ENCODE assay signal across 19 cellular contexts in the genomic region with DNA sequence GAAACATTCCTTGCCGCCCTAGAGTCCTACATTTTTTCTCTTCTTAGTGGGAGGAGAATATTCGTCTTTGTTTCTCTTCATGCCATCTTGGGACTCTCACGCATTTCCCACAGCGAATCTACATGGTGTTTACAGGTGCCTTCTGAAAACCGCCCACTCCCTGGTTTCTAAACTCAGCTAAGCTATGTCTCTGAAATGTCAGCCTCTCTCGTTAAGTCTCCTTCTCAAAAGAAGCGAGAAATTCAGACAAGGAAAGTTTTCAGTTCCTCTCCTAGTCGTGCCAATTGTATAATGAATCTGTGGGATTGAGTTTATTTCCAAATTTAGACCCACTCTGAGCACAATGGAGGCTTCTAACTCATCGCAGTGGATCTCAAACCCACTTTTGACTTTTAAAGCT.
"Had no signal": no experiment of that assay in that cellular context is flagged by ENCODE, and none has a peak within 500 bp of the region (broad histone marks: within the 10 kb centered on the region; RNA-seq: fewer than 3 reads in every experiment).

No MANE protein-coding gene starts in this region.

- DNase-seq: activated CD4-positive, alpha-beta T cell treated with anti-CD3 and anti-CD28 coated beads, Interleukin-2, amount 50 U/mL, for 1 hour; activated naive CD4-positive, alpha-beta T cell; activated naive CD8-positive, alpha-beta T cell treated with anti-CD3 and anti-CD28 coated beads, Interleukin-2, amount 10 ng/mL, durations not matched to agents 7 days and 5 days; activated T-cell treated with anti-CD3 and anti-CD28 coated beads for 4 hours; cerebellar nuclear complex; effector memory CD8-positive, alpha-beta T cell; foreskin keratinocyte; glutamatergic neuron; hypothalamus; kidney glomerular epithelial cell; mesendoderm; nephron progenitor cell; sigmoid colon; spleen; stomach; upper lobe of right lung had no signal

- H3K27ac ChIP-seq: foreskin keratinocyte, prostate gland, sigmoid colon, spleen, stomach, thoracic aorta, upper lobe of right lung had no signal

- H3K4me1 ChIP-seq: foreskin keratinocyte, prostate gland, sigmoid colon, spleen, stomach, upper lobe of right lung had no signal

- H3K9me3 ChIP-seq: prostate gland, sigmoid colon, spleen, stomach, thoracic aorta, upper lobe of right lung had no signal

- H3K36me3 ChIP-seq: prostate gland, sigmoid colon, spleen, stomach, thoracic aorta, upper lobe of right lung had no signal

- ATAC-seq: activated CD4-positive, CD25-positive, alpha-beta regulatory T cell treated with anti-CD3 and anti-CD28 coated beads, Interleukin-2, amount 50 U/mL, for 24 hours; effector memory CD8-positive, alpha-beta T cell; foreskin keratinocyte; upper lobe of right lung had no signal

- H3K27me3 ChIP-seq: sigmoid colon, upper lobe of right lung had no signal

- H3K4me3 ChIP-seq: prostate gland, sigmoid colon, spleen, stomach, thoracic aorta, upper lobe of right lung had no signal
